In the genomic region with DNA sequence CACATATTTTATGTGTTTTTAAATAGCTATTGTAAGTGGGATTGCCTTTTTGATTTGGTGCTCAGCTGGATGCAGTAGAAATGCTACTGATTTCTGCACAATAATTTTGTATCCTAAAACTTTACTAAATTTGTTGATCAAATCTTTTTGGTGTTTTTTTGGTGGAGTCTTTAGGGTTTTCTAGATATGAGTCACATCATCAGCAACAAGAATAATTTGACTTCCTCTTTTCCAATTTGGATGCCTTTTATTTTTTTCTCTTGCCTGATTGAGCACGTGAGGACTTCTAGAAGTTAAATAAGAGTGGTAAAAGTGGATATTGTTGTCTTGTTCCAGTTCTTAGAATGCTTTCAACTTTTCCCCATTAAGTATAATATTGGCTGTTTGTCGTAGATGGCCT, we compare ENCODE assay signal across 1 cellular context.
TF ChIP-seq lines count a peak whose summit lies in the region.

No MANE protein-coding gene starts in this region.

TF ChIP-seq in A549, 52 proteins besides CTCF, POLR2A, EP300 and RAD21 (continued from another document):
- TF ChIP-seq, protein P1, sequence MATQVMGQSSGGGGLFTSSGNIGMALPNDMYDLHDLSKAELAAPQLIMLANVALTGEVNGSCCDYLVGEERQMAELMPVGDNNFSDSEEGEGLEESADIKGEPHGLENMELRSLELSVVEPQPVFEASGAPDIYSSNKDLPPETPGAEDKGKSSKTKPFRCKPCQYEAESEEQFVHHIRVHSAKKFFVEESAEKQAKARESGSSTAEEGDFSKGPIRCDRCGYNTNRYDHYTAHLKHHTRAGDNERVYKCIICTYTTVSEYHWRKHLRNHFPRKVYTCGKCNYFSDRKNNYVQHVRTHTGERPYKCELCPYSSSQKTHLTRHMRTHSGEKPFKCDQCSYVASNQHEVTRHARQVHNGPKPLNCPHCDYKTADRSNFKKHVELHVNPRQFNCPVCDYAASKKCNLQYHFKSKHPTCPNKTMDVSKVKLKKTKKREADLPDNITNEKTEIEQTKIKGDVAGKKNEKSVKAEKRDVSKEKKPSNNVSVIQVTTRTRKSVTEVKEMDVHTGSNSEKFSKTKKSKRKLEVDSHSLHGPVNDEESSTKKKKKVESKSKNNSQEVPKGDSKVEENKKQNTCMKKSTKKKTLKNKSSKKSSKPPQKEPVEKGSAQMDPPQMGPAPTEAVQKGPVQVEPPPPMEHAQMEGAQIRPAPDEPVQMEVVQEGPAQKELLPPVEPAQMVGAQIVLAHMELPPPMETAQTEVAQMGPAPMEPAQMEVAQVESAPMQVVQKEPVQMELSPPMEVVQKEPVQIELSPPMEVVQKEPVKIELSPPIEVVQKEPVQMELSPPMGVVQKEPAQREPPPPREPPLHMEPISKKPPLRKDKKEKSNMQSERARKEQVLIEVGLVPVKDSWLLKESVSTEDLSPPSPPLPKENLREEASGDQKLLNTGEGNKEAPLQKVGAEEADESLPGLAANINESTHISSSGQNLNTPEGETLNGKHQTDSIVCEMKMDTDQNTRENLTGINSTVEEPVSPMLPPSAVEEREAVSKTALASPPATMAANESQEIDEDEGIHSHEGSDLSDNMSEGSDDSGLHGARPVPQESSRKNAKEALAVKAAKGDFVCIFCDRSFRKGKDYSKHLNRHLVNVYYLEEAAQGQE (IDR thresholded peaks at IDR 0.05) = no peak
- TF ChIP-seq SREBF2 (IDR thresholded peaks at IDR 0.05) (no peak), ESRRA (IDR thresholded peaks at IDR 0.05; ENCODE audit: borderline replicate concordance, low read length) (no peak), RARB (CRISPR knock-in tag; IDR thresholded peaks at IDR 0.05) (no peak)
